Comparison of ENCODE assay signal across 10 cellular contexts in the genomic region with DNA sequence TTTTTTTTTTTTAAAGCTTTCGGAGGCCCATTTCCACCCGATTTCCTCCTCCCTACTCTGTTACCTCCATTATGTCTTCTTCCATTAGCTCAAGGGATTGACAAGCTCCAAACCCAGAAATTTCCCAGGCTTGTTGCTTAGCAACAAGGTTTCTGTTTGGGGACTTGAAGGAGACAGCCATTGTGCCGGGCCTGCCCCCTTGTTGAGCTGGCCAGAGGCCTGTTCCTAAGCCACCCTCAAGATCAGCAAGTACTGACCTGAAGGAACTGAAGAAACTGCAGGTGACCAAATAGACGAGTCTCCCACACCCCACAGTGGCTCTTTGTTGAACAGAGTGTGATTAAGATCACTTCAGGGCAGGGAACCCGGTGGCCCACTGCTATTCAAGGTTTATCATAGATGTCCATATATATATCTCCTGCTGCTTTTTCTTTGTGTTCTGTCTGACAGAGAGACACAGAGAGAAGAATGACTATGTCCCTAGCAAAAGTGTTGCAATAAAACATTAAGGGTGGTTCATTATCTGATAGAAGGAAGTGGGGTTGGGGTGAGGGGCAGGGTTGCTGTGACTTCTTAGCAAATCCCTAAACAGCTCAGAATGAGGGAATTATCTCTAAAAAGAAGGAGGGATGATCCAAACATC.
DNase-seq lines count a peak whose midpoint lies in the region; TF ChIP-seq lines count a peak whose summit lies in the region.
"Had no signal": no experiment of that assay in that cellular context is flagged by ENCODE, and none has a peak within 500 bp of the region (broad histone marks: within the 10 kb centered on the region; RNA-seq: fewer than 3 reads in every experiment).

No MANE protein-coding gene starts in this region.

- H3K79me2 ChIP-seq in SK-N-SH (ENCODE audit: insufficient read depth) = no peaks in the 10 kb centered on the region

- TF ChIP-seq CTCF in SK-N-SH (IDR thresholded peaks at IDR 0.05) (no peak), left ventricle myocardium inferior (IDR thresholded peaks at IDR 0.05; ENCODE audit: borderline replicate concordance) (no peak), spleen (IDR thresholded peaks at IDR 0.05 in 8 of 11, conservative IDR thresholded peaks at IDR 0.05 in 3 of 11) (no peak), coronary artery (IDR thresholded peaks at IDR 0.05) (no peak), tibial artery (IDR thresholded peaks at IDR 0.05) (no peak)

- no peaks in the 10 kb centered on the region for H3F3A ChIP-seq in SK-N-SH (replicated peaks; ENCODE audit: insufficient read depth)

- no peaks in the 10 kb centered on the region for H4K20me1 ChIP-seq in SK-N-SH (ENCODE audit: insufficient read depth)

- H3K27me3 ChIP-seq in SK-N-SH (ENCODE audit: insufficient read depth) = no peaks in the 10 kb centered on the region
- no peaks in the 10 kb centered on the region for H3K27me3 ChIP-seq in left ventricle myocardium inferior (ENCODE audit: low read depth)
- no peaks in the 10 kb centered on the region for H3K27me3 ChIP-seq in spleen (replicated peaks in 1 of 7)
- no peaks in the 10 kb centered on the region for H3K27me3 ChIP-seq in tibial artery
- H3K27me3 ChIP-seq: SJSA1 had no signal

- H2AFZ ChIP-seq in SK-N-SH (ENCODE audit: low read depth) = no peak overlapping the region

- H3K4me3 ChIP-seq in SK-N-SH (ENCODE audit: low read depth in 2 of 2, low read length in 1 of 2) = no peak overlapping the region
- H3K4me3 ChIP-seq in left ventricle myocardium inferior = no peak overlapping the region
- no peak overlapping the region for H3K4me3 ChIP-seq in spleen
- H3K4me3 ChIP-seq in coronary artery = no peak overlapping the region
- no peak overlapping the region for H3K4me3 ChIP-seq in tibial artery
- H3K4me3 ChIP-seq: SJSA1 had no signal

- H3K9me3 ChIP-seq in SK-N-SH (no peaks in the 10 kb centered on the region), left ventricle myocardium inferior (replicated peaks) (no peaks in the 10 kb centered on the region), spleen (peaks cover 0 to 5% (median 0%) of the 10 kb centered on the region in 8 donors), tibial artery (no peaks in the 10 kb centered on the region)
- H3K9me3 ChIP-seq: SJSA1 had no signal

- H3K27ac ChIP-seq in SK-N-SH (ENCODE audit: low read depth in 2 of 2, low read length in 1 of 2) = peak overlapping the region; percentile 39 to 47; a peak in 3 of 4 replicates
- peak overlapping the region; percentile 65 for H3K27ac ChIP-seq in left ventricle myocardium inferior (replicated peaks)
- H3K27ac ChIP-seq in spleen = peak overlapping the region in 7 of 8 donors; percentile 54 to 72 (median 61)
- no peak overlapping the region for H3K27ac ChIP-seq in coronary artery
- no peak overlapping the region for H3K27ac ChIP-seq in tibial artery
- H3K27ac ChIP-seq: SJSA1 had no signal

- WGBS in SK-N-SH (ENCODE audit: low lambda C conversion rate) = 52% methylated on average over 5 of the region's 5 CpGs
- WGBS in spleen, 5 donors = 39 to 71% (median 49%) methylated on average over 5 of the region's 5 CpGs

- CTCF ChIA-PET in SK-N-SH (lab: Yijun Ruan, JAX) = interaction anchor here (0.6 to 1.6 kb wide), 5 partner anchors 12 to 70 kb away, joined by 3 to 5 read pairs (median 4); no protein-coding TSS in a partner anchor

- H3K9ac ChIP-seq in SK-N-SH = no peak overlapping the region

- intact Hi-C loops in left ventricle myocardium inferior (cut with micrococcal nuclease) (no loop called here), spleen (cut with DNase I; ENCODE audit: low total_unique reads) (no loop called here), tibial artery (cut with DNase I; ENCODE audit: low total_unique reads) (no loop called here)

- H3K4me1 ChIP-seq in SK-N-SH (ENCODE audit: control insufficient read depth in 1 of 2, insufficient read depth in 2 of 2, low read depth in 1 of 2, low read length in 1 of 2) (peaks cover 0 to 36% of the 10 kb centered on the region in 2 experiments; a peak in 2 of 4 replicates), left ventricle myocardium inferior (peaks cover 56% of the 10 kb centered on the region), spleen (peaks cover 6 to 61% (median 32%) of the 10 kb centered on the region in 6 donors), tibial artery (no peaks in the 10 kb centered on the region)
- H3K4me1 ChIP-seq: SJSA1 had no signal

- DNase-seq in NCI-H1417 (lab: John Stamatoyannopoulos, UW) = peak; percentile 41 to 72 (median 47)
- no peak for DNase-seq in NCI-H1417 treated with DMSO at 0.1 percent for 48 hours (lab: John Stamatoyannopoulos, UW)
- peak; percentile 55 for DNase-seq in SK-N-SH
- DNase-seq in left ventricle myocardium inferior = no peak
- no peak for DNase-seq in spleen
- no peak for DNase-seq in activated CD4-positive, alpha-beta T cell treated with anti-CD3 and anti-CD28 coated beads for 1 hour
- DNase-seq in coronary artery (ENCODE audit: low spot score) = no peak
- DNase-seq in tibial artery = no peak
- DNase-seq: ACHN had no signal

- POLR2A ChIA-PET in SK-N-SH (lab: Yijun Ruan, JAX) = no interaction called here

- H3K36me3 ChIP-seq in SK-N-SH (replicated peaks in 1 of 2; ENCODE audit: control insufficient read depth in 1 of 2, insufficient read depth in 2 of 2, low read length in 1 of 2) (peaks cover 5 to 8% of the 10 kb centered on the region in 2 experiments), left ventricle myocardium inferior (peaks cover 6% of the 10 kb centered on the region), spleen (peaks cover 0 to 18% (median 0%) of the 10 kb centered on the region in 6 donors), tibial artery (no peaks in the 10 kb centered on the region)
- H3K36me3 ChIP-seq: SJSA1 had no signal

- H3K4me2 ChIP-seq in SK-N-SH = no peak overlapping the region

- no peaks in the 10 kb centered on the region for H3K9me2 ChIP-seq in SK-N-SH

- TF ChIP-seq RAD21 in SK-N-SH (IDR thresholded peaks at IDR 0.05; ENCODE audit: low read length) = no peak

- TF ChIP-seq POLR2A in spleen (IDR thresholded peaks at IDR 0.05) = no peak

- no peak for TF ChIP-seq EP300 in SK-N-SH (IDR thresholded peaks at IDR 0.05; ENCODE audit: borderline replicate concordance in 1 of 2, low read depth in 1 of 2, low read length in 1 of 2)

TF ChIP-seq in SK-N-SH, 30 proteins besides CTCF, POLR2A, EP300 and RAD21 (continues in another document):
- TF ChIP-seq FOXJ3 (CRISPR knock-in tag; IDR thresholded peaks at IDR 0.05) (no peak), SMC3 (IDR thresholded peaks at IDR 0.05; ENCODE audit: low read depth, low read length) (no peak), SIN3A (IDR thresholded peaks at IDR 0.05; ENCODE audit: borderline replicate concordance, low read depth, low read length) (no peak), NRF1 (IDR thresholded peaks at IDR 0.05; ENCODE audit: low read depth, low read length) (no peak), MXI1 (IDR thresholded peaks at IDR 0.05; ENCODE audit: low read depth, low read length) (no peak), EZH2phosphoT487 (IDR thresholded peaks at IDR 0.05; ENCODE audit: borderline replicate concordance, low read depth) (no peak), CHD2 (IDR thresholded peaks at IDR 0.05; ENCODE audit: low read length, partially characterized antibody) (no peak), GATA2 (CRISPR knock-in tag; IDR thresholded peaks at IDR 0.05) (no peak), MEF2A (IDR thresholded peaks at IDR 0.05; ENCODE audit: borderline replicate concordance, low read depth) (no peak), ELF1 (IDR thresholded peaks at IDR 0.05) (no peak)
- TF ChIP-seq, protein P1, sequence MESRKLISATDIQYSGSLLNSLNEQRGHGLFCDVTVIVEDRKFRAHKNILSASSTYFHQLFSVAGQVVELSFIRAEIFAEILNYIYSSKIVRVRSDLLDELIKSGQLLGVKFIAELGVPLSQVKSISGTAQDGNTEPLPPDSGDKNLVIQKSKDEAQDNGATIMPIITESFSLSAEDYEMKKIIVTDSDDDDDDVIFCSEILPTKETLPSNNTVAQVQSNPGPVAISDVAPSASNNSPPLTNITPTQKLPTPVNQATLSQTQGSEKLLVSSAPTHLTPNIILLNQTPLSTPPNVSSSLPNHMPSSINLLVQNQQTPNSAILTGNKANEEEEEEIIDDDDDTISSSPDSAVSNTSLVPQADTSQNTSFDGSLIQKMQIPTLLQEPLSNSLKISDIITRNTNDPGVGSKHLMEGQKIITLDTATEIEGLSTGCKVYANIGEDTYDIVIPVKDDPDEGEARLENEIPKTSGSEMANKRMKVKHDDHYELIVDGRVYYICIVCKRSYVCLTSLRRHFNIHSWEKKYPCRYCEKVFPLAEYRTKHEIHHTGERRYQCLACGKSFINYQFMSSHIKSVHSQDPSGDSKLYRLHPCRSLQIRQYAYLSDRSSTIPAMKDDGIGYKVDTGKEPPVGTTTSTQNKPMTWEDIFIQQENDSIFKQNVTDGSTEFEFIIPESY (IDR thresholded peaks at IDR 0.05; ENCODE audit: borderline replicate concordance, low read depth) = no peak
- TF ChIP-seq, protein P2, sequence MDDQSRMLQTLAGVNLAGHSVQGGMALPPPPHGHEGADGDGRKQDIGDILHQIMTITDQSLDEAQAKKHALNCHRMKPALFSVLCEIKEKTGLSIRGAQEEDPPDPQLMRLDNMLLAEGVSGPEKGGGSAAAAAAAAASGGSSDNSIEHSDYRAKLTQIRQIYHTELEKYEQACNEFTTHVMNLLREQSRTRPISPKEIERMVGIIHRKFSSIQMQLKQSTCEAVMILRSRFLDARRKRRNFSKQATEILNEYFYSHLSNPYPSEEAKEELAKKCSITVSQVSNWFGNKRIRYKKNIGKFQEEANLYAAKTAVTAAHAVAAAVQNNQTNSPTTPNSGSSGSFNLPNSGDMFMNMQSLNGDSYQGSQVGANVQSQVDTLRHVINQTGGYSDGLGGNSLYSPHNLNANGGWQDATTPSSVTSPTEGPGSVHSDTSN (IDR thresholded peaks at IDR 0.05) = no peak

Comparison
In these comparisons a context has a peak if more than half of its experiments do, and no peak if none do; other contexts are left out.
1. DNase-seq: peak in NCI-H1417 (3 of 3) and SK-N-SH (single experiment); none in NCI-H1417 treated with DMSO at 0.1 percent for 48 hours (single experiment), left ventricle myocardium inferior (single experiment), spleen (single experiment), activated CD4-positive, alpha-beta T cell treated with anti-CD3 and anti-CD28 coated beads for 1 hour (single experiment), coronary artery (single experiment) and tibial artery (0 of 2).
2. H3K27ac ChIP-seq: peak in SK-N-SH (2 of 2), left ventricle myocardium inferior (single experiment) and spleen (7 of 8); none in coronary artery (0 of 2) and tibial artery (0 of 2).